8 cellular contexts compared by ENCODE assay signal in genomic region chr4:93828830-93829530, GRCh38. TPM values are rescaled to one million over a fixed set of nuclear protein-coding genes. Genes with fewer than 3 reads are reported as not detected.
DNase-seq lines count a peak whose midpoint lies in the region; ATAC-seq and TF ChIP-seq lines count a peak whose summit lies in the region.

No MANE protein-coding gene starts in this region.

- TF ChIP-seq POLR2A in IMR-90 (IDR thresholded peaks at IDR 0.05; ENCODE audit: low read depth, low read length) = no peak

- no peak overlapping the region for H3K4ac ChIP-seq in IMR-90 (ENCODE audit: low read depth, low read length)

- no peak overlapping the region for H2AK9ac ChIP-seq in IMR-90 (replicated peaks; ENCODE audit: low read depth, low read length, poor library complexity)

- no peaks in the 10 kb centered on the region for H3K9me3 Mint-ChIP-seq in chondrocyte (ENCODE audit: low read depth)

- H4K20me1 ChIP-seq in IMR-90 (ENCODE audit: insufficient read depth, low read length) = no peaks in the 10 kb centered on the region

- intact Hi-C loops in IMR-90 (cut with micrococcal nuclease) = no loop called here

- H3K9me3 ChIP-seq in IMR-90 (ENCODE audit: control insufficient read depth, insufficient read depth, low read length) (peaks cover 2% of the 10 kb centered on the region; the same call in 1 of the 2 replicates), muscle layer of duodenum (ENCODE audit: control insufficient read depth in 1 of 2, low read length in 2 of 2) (no peaks in the 10 kb centered on the region)

- 1% methylated on average over 30 of the region's 49 CpGs; no CpG with 5 or more reads in 1 of the 2 experiments for WGBS in IMR-90 (ENCODE audit: extremely low coverage in 2 of 2, insufficient read length in 1 of 2), 2 experiments

- no peak overlapping the region for H3K27ac Mint-ChIP-seq in chondrocyte (ENCODE audit: unreplicated experiment)

- H2AK5ac ChIP-seq in IMR-90 (ENCODE audit: low read depth, low read length) = no peak overlapping the region

- H3K4me3 Mint-ChIP-seq in chondrocyte (ENCODE audit: unreplicated experiment) = peak overlapping the region; percentile 63

- no peak overlapping the region for H4K91ac ChIP-seq in IMR-90 (ENCODE audit: insufficient read depth, low read depth, low read length)

- no peak overlapping the region for H2BK20ac ChIP-seq in IMR-90 (ENCODE audit: low read depth, low read length)

- BruUV-seq in IMR-90 (replicated peaks; lab: Mats Ljungman, UMichigan) = no TSS peak

- H2BK5ac ChIP-seq in IMR-90 (ENCODE audit: low read depth, low read length, poor library complexity, severe bottlenecking) = no peak overlapping the region

- H3K36me3 ChIP-seq in IMR-90 (ENCODE audit: control insufficient read depth, insufficient read depth, low read length) (no peaks in the 10 kb centered on the region), muscle layer of duodenum (ENCODE audit: control insufficient read depth in 1 of 2, insufficient read depth in 2 of 2, low read length in 2 of 2) (no peaks in the 10 kb centered on the region)

- no peaks in the 10 kb centered on the region for H3K79me1 ChIP-seq in IMR-90 (ENCODE audit: low read depth in 1 of 2, low read length in 2 of 2)

- peaks cover 2% of the 10 kb centered on the region for H3K36me3 Mint-ChIP-seq in chondrocyte (ENCODE audit: low read depth)

- in situ Hi-C loops in IMR-90 (cut with MboI; ENCODE audit: low sequenced_read_pairs) = no loop called here

- no peak overlapping the region for H3K18ac ChIP-seq in IMR-90 (ENCODE audit: low read depth, low read length)

- peak overlapping the region; percentile 74 for H2AFZ ChIP-seq in IMR-90 (replicated peaks; ENCODE audit: low read length, poor library complexity)

- dilution Hi-C loops in IMR-90 (cut with HindIII; ENCODE audit: low sequenced_read_pairs, unreplicated experiment) = no loop called here

- H3K14ac ChIP-seq in IMR-90 (replicated peaks; ENCODE audit: low read depth, low read length) = no peak overlapping the region

- no peak overlapping the region for H4K8ac ChIP-seq in IMR-90 (ENCODE audit: low read depth in 2 of 2, low read length in 2 of 2)

- H3K27ac ChIP-seq in IMR-90 (ENCODE audit: insufficient read depth, low read length) (no peak overlapping the region), muscle layer of duodenum (ENCODE audit: low read length) (no peak overlapping the region)

- ATAC-seq in IMR-90 (ENCODE audit: low read depth) (peak; percentile 35), GM21515 (IDR thresholded peaks at IDR 0.05; ENCODE audit: unreplicated experiment) (no peak), HG03135 (IDR thresholded peaks at IDR 0.05; ENCODE audit: unreplicated experiment) (no peak)

- H3K9ac ChIP-seq in IMR-90 (ENCODE audit: low read depth, low read length) = no peak overlapping the region

- no peak overlapping the region for H4K5ac ChIP-seq in IMR-90 (ENCODE audit: low read depth, low read length)

- H3K4me1 ChIP-seq in IMR-90 (ENCODE audit: control insufficient read depth, insufficient read depth, low read length) = no peaks in the 10 kb centered on the region
- peaks cover 5 to 37% of the 10 kb centered on the region in 2 donors for H3K4me1 ChIP-seq in muscle layer of duodenum (ENCODE audit: control insufficient read depth in 1 of 2, insufficient read depth in 2 of 2, low read length in 2 of 2)

- H3K23ac ChIP-seq in IMR-90 (ENCODE audit: low read depth, low read length) = no peak overlapping the region

- H3K9me1 ChIP-seq in IMR-90 (ENCODE audit: insufficient read depth, low read length) = no peaks in the 10 kb centered on the region

- H3K4me2 ChIP-seq in IMR-90 (ENCODE audit: low read depth, low read length) = peak overlapping the region; percentile 67

- no peak for TF ChIP-seq RAD21 in IMR-90 (IDR thresholded peaks at IDR 0.05; ENCODE audit: low read length)

- no peak overlapping the region for H3K56ac ChIP-seq in IMR-90 (ENCODE audit: extremely low read depth, insufficient read depth, low read length)

- TF ChIP-seq CTCF in IMR-90 (conservative IDR thresholded peaks at IDR 0.05; ENCODE audit: low read depth, low read length) (no peak), chondrocyte (IDR thresholded peaks at IDR 0.05) (no peak)

- peaks cover 88% of the 10 kb centered on the region for H3K27me3 Mint-ChIP-seq in chondrocyte (ENCODE audit: low read depth)

- peak overlapping the region; percentile 17; the same call in 1 of the 2 replicates for H3K4me3 ChIP-seq in IMR-90 (ENCODE audit: insufficient read depth, low read depth, low read length)
- peak overlapping the region; percentile 19 to 67 for H3K4me3 ChIP-seq in muscle layer of duodenum (ENCODE audit: low read depth in 1 of 2, low read length in 2 of 2)

- peaks cover 25% of the 10 kb centered on the region for H3K4me1 Mint-ChIP-seq in chondrocyte (ENCODE audit: low read depth)

- POLR2A ChIA-PET in IMR-90 (lab: Charles Lee; ENCODE audit: unreplicated experiment) = no interaction called here

- peaks cover 63% of the 10 kb centered on the region for H3K27me3 ChIP-seq in IMR-90 (ENCODE audit: control insufficient read depth, insufficient read depth, low read length)
- peaks cover 64% of the 10 kb centered on the region for H3K27me3 ChIP-seq in muscle layer of duodenum (ENCODE audit: low read depth, low read length)

- CTCF ChIA-PET in IMR-90 (lab: Yijun Ruan, JAX) = no interaction called here

- H2BK15ac ChIP-seq in IMR-90 (ENCODE audit: low read depth, low read length) = no peak overlapping the region

- H2BK120ac ChIP-seq in IMR-90 (ENCODE audit: low read depth, low read length) = no peak overlapping the region

- DNase-seq in AG20443 (ENCODE audit: low spot score) (peak; percentile 20), IMR-90 (no peak), chondrocyte (ENCODE audit: low spot score) (peak; percentile 86), NCI-H1048 (lab: John Stamatoyannopoulos, UW) (no peak), AG08395 (ENCODE audit: low spot score) (no peak)

TF ChIP-seq in IMR-90, 13 proteins besides CTCF, POLR2A, EP300 and RAD21:
- TF ChIP-seq CHD1 (IDR thresholded peaks at IDR 0.05; ENCODE audit: low read depth, low read length) (no peak), ELK1 (IDR thresholded peaks at IDR 0.05; ENCODE audit: borderline replicate concordance, low read depth, low read length) (no peak), USF2 (IDR thresholded peaks at IDR 0.05; ENCODE audit: low read depth, low read length) (no peak), RCOR1 (IDR thresholded peaks at IDR 0.05; ENCODE audit: insufficient replicate concordance, low read length) (no peak), FOS (IDR thresholded peaks at IDR 0.05; ENCODE audit: low read depth, low read length) (no peak), BHLHE40 (IDR thresholded peaks at IDR 0.05; ENCODE audit: low read depth, low read length) (no peak), MXI1 (IDR thresholded peaks at IDR 0.05; ENCODE audit: borderline replicate concordance, low read depth, low read length) (no peak), NFE2L2 (IDR thresholded peaks at IDR 0.05; ENCODE audit: low read depth, low read length) (no peak), SMC3 (IDR thresholded peaks at IDR 0.05; ENCODE audit: low read depth, low read length) (no peak)

RNA-seq across cellular contexts. Expression of gene ATOH1, which starts 0.4 kb away (rescaled TPM):
- total RNA-seq in IMR-90 (2012; rRNA removed) (not detected in 2 replicates), chondrocyte (not detected in 3 replicates)
- not detected in 2 replicates for polyA plus RNA-seq in IMR-90 (2012; rRNA removed)
- polyA plus RNA-seq in IMR-90 (2012; cell fraction: cytosol; rRNA removed) = not detected in 2 replicates
- not detected in 2 replicates for polyA plus RNA-seq in IMR-90 (2012; cell fraction: nucleus; rRNA removed; ENCODE audit: low replicate concordance)

Comparison
In these comparisons a context has a peak if more than half of its experiments do, and no peak if none do; other contexts are left out.
1. DNase-seq: peak in AG20443 (single experiment) and chondrocyte (single experiment); none in IMR-90 (single experiment), NCI-H1048 (single experiment) and AG08395 (single experiment).